Comparison of ENCODE assay signal across 8 cellular contexts in the genomic region with DNA sequence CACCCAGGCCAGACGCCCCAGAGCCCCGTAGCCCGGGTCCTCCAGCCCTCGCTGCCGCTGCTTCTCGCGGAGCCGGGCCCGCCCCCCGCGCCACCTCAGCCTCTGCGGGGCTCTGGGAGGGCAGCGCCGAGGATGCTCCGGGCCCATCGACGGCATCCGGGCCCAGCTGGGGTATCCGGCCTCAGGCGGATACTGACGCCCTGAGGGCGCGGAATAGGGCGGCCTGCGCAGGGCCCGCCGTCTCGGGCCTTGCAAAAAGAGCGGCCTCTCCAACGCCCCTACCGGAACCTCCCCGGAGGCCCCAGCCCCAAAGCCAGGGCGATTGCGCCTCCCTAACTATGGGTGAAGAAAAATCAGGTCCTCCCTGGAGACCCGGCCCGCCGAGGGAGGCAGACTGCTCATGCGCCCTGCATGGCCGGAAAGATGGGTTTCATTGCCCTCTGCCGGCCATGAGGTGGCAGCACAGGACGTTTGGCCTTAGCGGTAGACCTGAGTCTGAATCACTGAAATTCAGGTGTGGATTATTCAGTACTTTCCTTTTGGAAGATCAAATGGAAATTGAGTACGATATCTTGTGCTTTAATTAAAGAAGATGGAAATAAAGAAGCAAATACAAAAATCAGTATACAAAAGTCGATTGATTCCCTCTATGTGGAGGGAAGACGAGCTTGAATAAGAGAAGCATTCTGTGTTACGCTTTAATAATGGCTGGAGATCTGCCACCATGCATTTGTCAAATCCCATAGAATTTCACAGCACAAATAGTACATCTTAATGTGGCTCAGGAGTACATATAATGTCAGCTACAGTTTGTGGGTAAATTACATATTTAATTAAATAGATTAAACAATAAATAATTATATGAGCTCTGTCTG. TPM values are rescaled to one million over a fixed set of nuclear protein-coding genes. Genes with fewer than 3 reads are reported as not detected.
DNase-seq lines count a peak whose midpoint lies in the region; FAIRE-seq and TF ChIP-seq lines count a peak whose summit lies in the region.
"Not testable (repeated sequence)": the region's sequence is repeated elsewhere in the genome, so short reads cannot be mapped to it uniquely, and the experiment has no call there.

No MANE protein-coding gene starts in this region.

- CTCF ChIA-PET in AG04450 (lab: Charles Lee), result interaction anchor here (0.9 to 1.0 kb wide), 2 partner anchors 22 to 65 kb away, joined by 3 read pairs; no protein-coding TSS in a partner anchor

- H3K36me3 ChIP-seq in mesodermal cell (ENCODE audit: control insufficient read depth, insufficient read depth, low read length), result not testable (repeated sequence)

- H3K27ac ChIP-seq in AG04450 (ENCODE audit: low read depth, low read length); mesodermal cell (ENCODE audit: low read depth, low read length, severe bottlenecking): not testable (repeated sequence)

- TF ChIP-seq CTCF in AG04450 (IDR thresholded peaks at IDR 0.05; ENCODE audit: low read depth, low read length), result peak; percentile 73

- DNase-seq in AG04450 (ENCODE audit: low read depth, low spot score) (peak; percentile 18), GM18507 (ENCODE audit: extremely low spot score, insufficient read length, low read depth) (peak; percentile 39), NCI-H2029 (lab: John Stamatoyannopoulos, UW) (peak; percentile 48), T-helper 1 cell (peak; percentile 64 to 82 (median 76)), fibroblast of gingiva (ENCODE audit: low read depth) (peak; percentile 71)
- DNase-seq in activated naive CD4-positive, alpha-beta T cell (lab: John Stamatoyannopoulos, UW), result peak; percentile 48 to 75 (median 65)
- DNase-seq in stimulated activated CD4-positive, alpha-beta T cell treated with anti-CD3 and anti-CD28 coated beads, Interleukin-2, amount 100 ng/mL, for 24 hours, result peak; percentile 81 to 82

- not testable (repeated sequence) for H3K4me1 ChIP-seq in mesodermal cell (ENCODE audit: control insufficient read depth, insufficient read depth, low read length, poor library complexity, severe bottlenecking)

- not testable (repeated sequence) for H3K9me3 ChIP-seq in AG04450 (ENCODE audit: control insufficient read depth, insufficient read depth, low read length); mesodermal cell (ENCODE audit: control insufficient read depth, low read length)

- H3K27me3 ChIP-seq in AG04450 (ENCODE audit: control insufficient read depth, insufficient read depth, low read length), result not testable (repeated sequence)

- peak; percentile 84 for FAIRE-seq in GM18507 (lab: Jason Lieb, UNC)

- 3 to 4% methylated on average over 21 to 28 of the region's 46 CpGs for WGBS in mesodermal cell (ENCODE audit: insufficient coverage in 2 of 2), 2 experiments

- peak overlapping the region; percentile 50 for H3K4me3 ChIP-seq in AG04450 (ENCODE audit: low read depth, low read length)
- peak overlapping the region; percentile 31 for H3K4me3 ChIP-seq in mesodermal cell (ENCODE audit: extremely low read depth, insufficient read depth, low read length, poor library complexity, severe bottlenecking)

- POLR2A ChIA-PET in AG04450 (lab: Yijun Ruan, JAX), result not testable (repeated sequence)

RNA-seq across cellular contexts. Expression of gene DEFB108B, which starts 19.3 kb away (rescaled TPM):
- not detected in 2 replicates for polyA plus RNA-seq in AG04450 (2011; rRNA removed)
- polyA minus RNA-seq in AG04450 (2011; rRNA and poly(A)+ RNA removed), result not detected in 2 replicates
- not detected for polyA plus RNA-seq in mesodermal cell (2013, experiment 1 of 2)
- polyA plus RNA-seq in mesodermal cell (2013, experiment 2 of 2), result not detected

Comparison
In these comparisons a context has a peak if more than half of its experiments do, and no peak if none do; other contexts are left out.
1. DNase-seq: peak in every context shown above with its lines; median percentile 82 in stimulated activated CD4-positive, alpha-beta T cell treated with anti-CD3 and anti-CD28 coated beads, Interleukin-2, amount 100 ng/mL, for 24 hours; 76 in T-helper 1 cell; 71 in fibroblast of gingiva; 65 in activated naive CD4-positive, alpha-beta T cell; 48 in NCI-H2029; 39 in GM18507; 18 in AG04450.